8 cellular contexts compared by ENCODE assay signal in genomic region chr3:139538733-139539132, GRCh38. TPM values are rescaled to one million over a fixed set of nuclear protein-coding genes. Genes with fewer than 3 reads are reported as not detected.
DNase-seq lines count a peak whose midpoint lies in the region; ATAC-seq and TF ChIP-seq lines count a peak whose summit lies in the region.

No MANE protein-coding gene starts in this region.

- intact Hi-C loops in HCT116 (cut with micrococcal nuclease), result no loop called here

- TF ChIP-seq CTCF in HCT116 (IDR thresholded peaks at IDR 0.05 in 2 of 3, conservative IDR thresholded peaks at IDR 0.05 in 1 of 3; ENCODE audit: borderline replicate concordance in 1 of 3, insufficient read depth in 1 of 3, low read depth in 2 of 3, low read length in 2 of 3), result no peak

- no peak for TF ChIP-seq POLR2A in HCT116 (IDR thresholded peaks at IDR 0.05; ENCODE audit: borderline replicate concordance, extremely low read depth, insufficient read depth, insufficient read length)

- POLR2A ChIA-PET in HCT116 (lab: Charles Lee), result no interaction called here

- H3K27me3 ChIP-seq in HCT116 (ENCODE audit: insufficient read depth, low read length), result no peaks in the 10 kb centered on the region

- BruUV-seq in HCT116 (replicated peaks; lab: Mats Ljungman, UMichigan), result TSS peak; percentile 61

- peak overlapping the region; percentile 77 for H3K9ac ChIP-seq in HCT116 (ENCODE audit: low read length)

- no peak for TF ChIP-seq RAD21 in HCT116 (IDR thresholded peaks at IDR 0.05; ENCODE audit: low read depth)

- DNase-seq in HCT116 (ENCODE audit: low read depth, low spot score) (no peak), iris pigment epithelial cell (ENCODE audit: low read depth) (peak; percentile 71), skeletal muscle cell (ENCODE audit: low read depth) (no peak), germinal center (ENCODE audit: low spot score) (no peak), occipital lobe (lab: John Stamatoyannopoulos, UW) (no peak), NCI-H2196 treated with DMSO at 0.1 percent for 48 hours (lab: John Stamatoyannopoulos, UW; ENCODE audit: unreplicated experiment) (no peak)

- no peaks in the 10 kb centered on the region for H3K9me2 ChIP-seq in HCT116 (ENCODE audit: insufficient read depth)

- no peaks in the 10 kb centered on the region for H3K9me3 ChIP-seq in HCT116 (ENCODE audit: control insufficient read depth in 1 of 2, insufficient read depth in 1 of 2, low read depth in 1 of 2, low read length in 2 of 2)

- no peaks in the 10 kb centered on the region; a peak in 1 of 4 replicates for H3K36me3 ChIP-seq in HCT116 (ENCODE audit: control insufficient read depth in 1 of 2, insufficient read depth in 2 of 2, low read length in 2 of 2)

- H3K79me2 ChIP-seq in HCT116 (ENCODE audit: insufficient read depth, low read length), result peaks cover 9% of the 10 kb centered on the region; the same call in 1 of the 2 replicates

- 0 out of 2 replicates have a peak, but pooled peaks have one; percentile 2 for ATAC-seq in HCT116
- no peak for ATAC-seq in HG03439 (IDR thresholded peaks at IDR 0.05; ENCODE audit: unreplicated experiment)

- H3K4me3 ChIP-seq in HCT116 (replicated peaks in 1 of 2; ENCODE audit: low read depth in 1 of 2, low read length in 2 of 2) (peak overlapping the region; percentile 73 to 90), skeletal muscle cell (ENCODE audit: low read depth, low read length) (peak overlapping the region; percentile 47)

- peak overlapping the region; percentile 13 for H2AFZ ChIP-seq in HCT116 (ENCODE audit: low read depth, low read length, poor library complexity, severe bottlenecking)

- H3K27ac ChIP-seq in HCT116 (ENCODE audit: low read depth, low read length) (peak overlapping the region; percentile 79), cingulate gyrus (ENCODE audit: low read depth, low read length) (peak overlapping the region; percentile 75)

- peaks cover 68 to 77% of the 10 kb centered on the region in 2 experiments for H3K4me1 ChIP-seq in HCT116 (ENCODE audit: control insufficient read depth in 1 of 2, insufficient read depth in 2 of 2, low read length in 2 of 2)

- CTCF ChIA-PET in HCT116 (lab: Charles Lee), result no interaction called here

- H4K20me1 ChIP-seq in HCT116 (ENCODE audit: insufficient read depth), result no peaks in the 10 kb centered on the region

- RAD21 ChIA-PET in HCT116 (lab: Charles Lee; ENCODE audit: low non-redundant PET in 1 of 2, low total read pairs in 2 of 2, uncharacterized antibody in 2 of 2, unreplicated experiment in 2 of 2), result no interaction called here

- H3K4me2 ChIP-seq in HCT116 (ENCODE audit: low read length), result peak overlapping the region; percentile 95

TF ChIP-seq in HCT116, 20 proteins besides CTCF, POLR2A, EP300 and RAD21:
- TF ChIP-seq ZBTB33 (IDR thresholded peaks at IDR 0.05; ENCODE audit: extremely low read depth, insufficient replicate concordance, low read length) (no peak), FOSL1 (IDR thresholded peaks at IDR 0.05; ENCODE audit: low read depth) (no peak), CEBPB (IDR thresholded peaks at IDR 0.05; ENCODE audit: low read depth) (no peak), ZNF274 (IDR thresholded peaks at IDR 0.05; ENCODE audit: low read depth, low read length) (no peak)
TF ChIP-seq in HCT116: peak in this region for 0.

RNA-seq across cellular contexts. Expression of gene RBP1, which starts 0.8 kb away (rescaled TPM):
- total RNA-seq in HCT116 (2021; ENCODE audit: unreplicated experiment), result 132 TPM
- 367 and 418 TPM in 2 replicates for polyA plus RNA-seq in HCT116 (2012)
- 12.0 TPM for total RNA-seq in occipital lobe

Comparison
In these comparisons a context has a peak if more than half of its experiments do, and no peak if none do; other contexts are left out.
1. RNA of gene RBP1, which starts 0.8 kb away (total RNA-seq): 132 TPM in HCT116 (single experiment); 12.0 TPM in occipital lobe (single experiment); every median in the first group is over 10 times any median in the second.